In genomic region chr17:10372906-10373305, GRCh38 we compare ENCODE assay signal across 35 cellular contexts. TPM values are rescaled to one million over a fixed set of nuclear protein-coding genes. Genes with fewer than 3 reads are reported as not detected.
"Had no signal": no experiment of that assay in that cellular context is flagged by ENCODE, and none has a peak within 500 bp of the region (broad histone marks: within the 10 kb centered on the region; RNA-seq: fewer than 3 reads in every experiment).

MYH13 (minus strand) TSS chr17:10373006; CDS start chr17:10364530, 8,476 bp downstream.

- H3K4me3 ChIP-seq: ovary, psoas muscle, skin epidermis, smooth muscle cell, spleen, suprapubic skin, testis, tibial artery, transverse colon, upper lobe of right lung, uterus had no signal

- H3K36me3 Mint-ChIP-seq: naive thymus-derived CD4-positive, alpha-beta T cell; natural killer cell; stimulated activated memory B cell treated with anti-CD40 and anti-IgM and Interleukin-4, amounts not matched to agents 10 μg/mL and 1 μg/mL and 100 μg/mL, for 72 hours; type B pancreatic cell had no signal

- H3K4me2 ChIP-seq: smooth muscle cell had no signal

- H3K27me3 ChIP-seq: ovary, spleen, suprapubic skin, testis, tibial artery, transverse colon, upper lobe of right lung, uterus had no signal

- H3K4me3 Mint-ChIP-seq: naive thymus-derived CD4-positive, alpha-beta T cell; natural killer cell; nephron; neural crest cell; stimulated activated memory B cell treated with anti-CD40 and anti-IgM and Interleukin-4, amounts not matched to agents 10 μg/mL and 1 μg/mL and 100 μg/mL, for 72 hours; stimulated activated naive CD8-positive, alpha-beta T cell treated with anti-CD3 and anti-CD28 coated beads, Interleukin-15, amount 100 ng/mL, for 72 hours; type B pancreatic cell had no signal

- H3K27ac ChIP-seq: neutrophil, ovary, parathyroid adenoma, psoas muscle, skin epidermis, spleen, suprapubic skin, testis, tibial artery, transverse colon, upper lobe of right lung, uterus had no signal

- ATAC-seq: naive thymus-derived CD4-positive, alpha-beta T cell; natural killer cell; psoas muscle; right cardiac atrium; sciatic nerve; stimulated activated memory B cell treated with anti-CD40 and anti-IgM and Interleukin-4, amounts not matched to agents 10 μg/mL and 1 μg/mL and 100 μg/mL, for 72 hours; stimulated activated naive CD8-positive, alpha-beta T cell treated with anti-CD3 and anti-CD28 coated beads, Interleukin-15, amount 100 ng/mL, for 72 hours; stimulated activated naive CD8-positive, alpha-beta T cell treated with anti-CD3 and anti-CD28 coated beads, Interleukin-15, Interleukin-2, amounts not matched to agents 100 U/mL and 50 U/mL, for 24 hours; upper lobe of right lung had no signal

- H3K4me1 Mint-ChIP-seq: naive thymus-derived CD4-positive, alpha-beta T cell; natural killer cell; nephron; neural crest cell; stimulated activated memory B cell treated with anti-CD40 and anti-IgM and Interleukin-4, amounts not matched to agents 10 μg/mL and 1 μg/mL and 100 μg/mL, for 72 hours; stimulated activated naive CD8-positive, alpha-beta T cell treated with anti-CD3 and anti-CD28 coated beads, Interleukin-15, amount 100 ng/mL, for 72 hours had no signal

- H3K4me1 ChIP-seq: parathyroid adenoma, psoas muscle, spleen, suprapubic skin, testis, tibial artery, transverse colon, upper lobe of right lung, uterus had no signal

- DNase-seq: naive thymus-derived CD4-positive, alpha-beta T cell; natural killer cell; nucleus accumbens; ovary; posterior cingulate gyrus; psoas muscle; right cardiac atrium; spleen; stimulated activated CD4-positive, alpha-beta T cell treated with anti-CD3 and anti-CD28 coated beads, Interleukin-12 subunit alpha, Interleukin-12 subunit beta, amount 100 ng/mL, for 4 hours; stimulated activated CD4-positive, alpha-beta T cell treated with anti-CD3 and anti-CD28 coated beads, Interleukin-1b, Interleukin-23, amount 100 ng/mL, for 48 hours; stimulated activated CD4-positive, alpha-beta T cell treated with anti-CD3 and anti-CD28 coated beads, Interleukin-4, amount 100 ng/mL, for 1 hour; stimulated activated CD4-positive, alpha-beta T cell treated with anti-CD3 and anti-CD28 coated beads, Interleukin-4, amount 100 ng/mL, for 4 hours; stimulated activated CD8-positive, alpha-beta memory T cell treated with anti-CD3 and anti-CD28 coated beads, Interleukin-4, amount 100 ng/mL, for 48 hours; stimulated activated naive CD4-positive, alpha-beta T cell; stimulated activated naive CD8-positive, alpha-beta T cell treated with anti-CD3 and anti-CD28 coated beads, Interleukin-15, amount 100 ng/mL, for 72 hours; stimulated activated naive CD8-positive, alpha-beta T cell treated with anti-CD3 and anti-CD28 coated beads, Interleukin-15, Interleukin-2, amounts not matched to agents 100 U/mL and 50 U/mL, for 24 hours; substantia nigra; testis; tibial artery; transverse colon; upper lobe of right lung; uterus had no signal

- H3K27ac Mint-ChIP-seq: naive thymus-derived CD4-positive, alpha-beta T cell; natural killer cell; nephron; progenitor cell of endocrine pancreas; stimulated activated memory B cell treated with anti-CD40 and anti-IgM and Interleukin-4, amounts not matched to agents 10 μg/mL and 1 μg/mL and 100 μg/mL, for 72 hours; type B pancreatic cell had no signal

- H3K9ac ChIP-seq: parathyroid adenoma had no signal

- H3K9me3 Mint-ChIP-seq: natural killer cell; neural crest cell; stimulated activated memory B cell treated with anti-CD40 and anti-IgM and Interleukin-4, amounts not matched to agents 10 μg/mL and 1 μg/mL and 100 μg/mL, for 72 hours; stimulated activated naive CD8-positive, alpha-beta T cell treated with anti-CD3 and anti-CD28 coated beads, Interleukin-15, amount 100 ng/mL, for 72 hours; type B pancreatic cell had no signal

- H3K27me3 Mint-ChIP-seq: stimulated activated memory B cell treated with anti-CD40 and anti-IgM and Interleukin-4, amounts not matched to agents 10 μg/mL and 1 μg/mL and 100 μg/mL, for 72 hours had no signal

- H2AFZ ChIP-seq: parathyroid adenoma had no signal

- H3K9me3 ChIP-seq: neutrophil, ovary, psoas muscle, spleen, suprapubic skin, testis, tibial artery, transverse colon, upper lobe of right lung, uterus had no signal

- H3K79me2 ChIP-seq: parathyroid adenoma had no signal

- H3K36me3 ChIP-seq: neutrophil, ovary, spleen, suprapubic skin, tibial artery, transverse colon, upper lobe of right lung, uterus had no signal

RNA-seq across cellular contexts. Expression of gene MYH13, which starts in this region (rescaled TPM):
- total RNA-seq: naive thymus-derived CD4-positive, alpha-beta T cell; natural killer cell; neural crest cell; omental fat pad; ovary; progenitor cell of endocrine pancreas; renal cortical epithelial cell; right cardiac atrium; sciatic nerve; smooth muscle cell; suprapubic skin; upper lobe of right lung; uterus had no signal
- polyA plus RNA-seq: naive thymus-derived CD4-positive, alpha-beta T cell; ovary; right cardiac atrium had no signal
